ENCODE assay signal across 10 cellular contexts in genomic region chr10:97584060-97584797, GRCh38. TPM values are rescaled to one million over a fixed set of nuclear protein-coding genes. Genes with fewer than 3 reads are reported as not detected.
A peak's percentile ranks its signal among the peaks of the same experiment; 100 is the strongest.
DNase-seq lines count a peak whose midpoint lies in the region; ATAC-seq, FAIRE-seq and TF ChIP-seq lines count a peak whose summit lies in the region.
"Had no signal": no experiment of that assay in that cellular context is flagged by ENCODE, and none has a peak within 500 bp of the region (broad histone marks: within the 10 kb centered on the region; RNA-seq: fewer than 3 reads in every experiment).

Gene HOGA1 (plus strand): TSS chr10:97584389. CDS start chr10:97584704, 315 bp downstream.

- no peaks in the 10 kb centered on the region for H3K9me3 ChIP-seq in RWPE2 (ENCODE audit: severe bottlenecking)
- H3K9me3 ChIP-seq in osteoblast (ENCODE audit: low read depth, low read length), result no peaks in the 10 kb centered on the region

- H2AFZ ChIP-seq in osteoblast (ENCODE audit: low read length), result peak within 1 kb of the TSS; percentile 75

- H3K27ac Mint-ChIP-seq in activated naive CD4-positive, alpha-beta T cell treated with anti-CD3 and anti-CD28 coated beads for 36 hours, result no peak within 1 kb of the TSS
- H3K27ac Mint-ChIP-seq: CD4-positive, CD25-positive, alpha-beta regulatory T cell had no signal

- TF ChIP-seq CTCF in 22Rv1 (IDR thresholded peaks at IDR 0.05) (no peak), RWPE2 (IDR thresholded peaks at IDR 0.05; ENCODE audit: poor library complexity, severe bottlenecking) (no peak), osteoblast (IDR thresholded peaks at IDR 0.05; ENCODE audit: extremely low read depth, low read depth, low read length) (no peak)

- H3K4me1 Mint-ChIP-seq in activated naive CD4-positive, alpha-beta T cell treated with anti-CD3 and anti-CD28 coated beads for 36 hours (ENCODE audit: low read depth), result no peaks in the 10 kb centered on the region
- H3K4me1 Mint-ChIP-seq: CD4-positive, CD25-positive, alpha-beta regulatory T cell had no signal

- no peak within 1 kb of the TSS for H3K4me3 ChIP-seq in RWPE2 (ENCODE audit: severe bottlenecking)
- H3K4me3 ChIP-seq in osteoblast (ENCODE audit: insufficient read depth, low read length), result peak within 1 kb of the TSS; percentile 30

- intact Hi-C loops in activated naive CD4-positive, alpha-beta T cell treated with anti-CD3 and anti-CD28 coated beads for 36 hours (cut with micrococcal nuclease), result no loop called here

- H3K27ac ChIP-seq in 22Rv1, result peak within 1 kb of the TSS; percentile 48
- peak within 1 kb of the TSS; percentile 19 for H3K27ac ChIP-seq in RWPE2 (ENCODE audit: poor library complexity, severe bottlenecking)
- peak within 1 kb of the TSS; percentile 36 for H3K27ac ChIP-seq in osteoblast (ENCODE audit: low read depth, low read length)
- H3K27ac ChIP-seq: VCaP had no signal

- H4K20me1 ChIP-seq in osteoblast (ENCODE audit: insufficient read depth, low read length), result no peaks in the 10 kb centered on the region

- H3K36me3 ChIP-seq in RWPE2 (ENCODE audit: low read depth) (no peaks in the 10 kb centered on the region), osteoblast (ENCODE audit: insufficient read depth, low read length) (no peaks in the 10 kb centered on the region)

- peaks cover 8% of the 10 kb centered on the region for H3K4me1 ChIP-seq in RWPE2 (ENCODE audit: insufficient read depth, poor library complexity, severe bottlenecking)
- H3K4me1 ChIP-seq in osteoblast (ENCODE audit: insufficient read depth, low read length), result peaks cover 10% of the 10 kb centered on the region

- no peaks in the 10 kb centered on the region for H3K79me2 ChIP-seq in osteoblast (ENCODE audit: insufficient read depth, low read length)

- FAIRE-seq in H54 (lab: Jason Lieb, UNC), result peak; percentile 90

- H3K9me3 Mint-ChIP-seq in activated naive CD4-positive, alpha-beta T cell treated with anti-CD3 and anti-CD28 coated beads for 36 hours, result no peaks in the 10 kb centered on the region
- H3K9me3 Mint-ChIP-seq: CD4-positive, CD25-positive, alpha-beta regulatory T cell had no signal

- H3K27me3 Mint-ChIP-seq in activated naive CD4-positive, alpha-beta T cell treated with anti-CD3 and anti-CD28 coated beads for 36 hours (ENCODE audit: low read depth), result no peaks in the 10 kb centered on the region
- H3K27me3 Mint-ChIP-seq: CD4-positive, CD25-positive, alpha-beta regulatory T cell had no signal

- DNase-seq in H54 (ENCODE audit: insufficient read length, low spot score), result peak; percentile 97
- peak; percentile 90 for DNase-seq in RWPE2 (ENCODE audit: low spot score)
- peak; percentile 65 for DNase-seq in fibroblast of the conjunctiva (ENCODE audit: low read depth)
- peak; percentile 98 for DNase-seq in osteoblast (ENCODE audit: insufficient read length, low spot score, missing footprints)
- no peak for DNase-seq in activated naive CD4-positive, alpha-beta T cell treated with anti-CD3 and anti-CD28 coated beads for 36 hours
- no peak for DNase-seq in KG1 (lab: John Stamatoyannopoulos, UW)
- no peak for DNase-seq in activated CD4-positive, CD25-positive, alpha-beta regulatory T cell treated with anti-CD3 and anti-CD28 coated beads, Interleukin-2, amount 50 U/mL, for 72 hours
- DNase-seq: CD4-positive, CD25-positive, alpha-beta regulatory T cell had no signal

- no peaks in the 10 kb centered on the region for H3K36me3 Mint-ChIP-seq in activated naive CD4-positive, alpha-beta T cell treated with anti-CD3 and anti-CD28 coated beads for 36 hours (ENCODE audit: low read depth)
- H3K36me3 Mint-ChIP-seq: CD4-positive, CD25-positive, alpha-beta regulatory T cell had no signal

- no peak within 1 kb of the TSS for H3K4me3 Mint-ChIP-seq in activated naive CD4-positive, alpha-beta T cell treated with anti-CD3 and anti-CD28 coated beads for 36 hours
- H3K4me3 Mint-ChIP-seq: CD4-positive, CD25-positive, alpha-beta regulatory T cell had no signal

- peak within 1 kb of the TSS; percentile 60 for H3K4me2 ChIP-seq in osteoblast (ENCODE audit: insufficient read depth, low read length)

- H3K27me3 ChIP-seq in RWPE2 (ENCODE audit: insufficient read depth, poor library complexity, severe bottlenecking) (no peaks in the 10 kb centered on the region), osteoblast (ENCODE audit: insufficient read depth, low read length) (no peaks in the 10 kb centered on the region)

- peak; percentile 97 for ATAC-seq in RWPE2 (ENCODE audit: low read depth)

- 0 out of 2 replicates have a peak, but pooled peaks have one; percentile 23 for TF ChIP-seq POLR2A in H54 (IDR thresholded peaks at IDR 0.05; ENCODE audit: low read depth, low read length)

- CTCF ChIA-PET in activated naive CD4-positive, alpha-beta T cell treated with anti-CD3 and anti-CD28 coated beads for 36 hours (lab: Charles Lee), result interaction anchor here (0.5 to 1.1 kb wide), 5 partner anchors 9 to 1214 kb away, joined by 3 to 4 read pairs (median 3); no protein-coding TSS in a partner anchor

RNA-seq across cellular contexts. Expression of gene HOGA1, which starts in this region (rescaled TPM):
- total RNA-seq in osteoblast, result 1.4 and 2.7 TPM in 2 replicates
- total RNA-seq in activated naive CD4-positive, alpha-beta T cell treated with anti-CD3 and anti-CD28 coated beads for 36 hours, result not detected
- total RNA-seq: CD4-positive, CD25-positive, alpha-beta regulatory T cell had no signal

Comparison
In these comparisons a context has a peak if more than half of its experiments do, and no peak if none do; other contexts are left out.
1. DNase-seq: peak in H54 (single experiment), RWPE2 (single experiment), fibroblast of the conjunctiva (single experiment) and osteoblast (single experiment); none in activated naive CD4-positive, alpha-beta T cell treated with anti-CD3 and anti-CD28 coated beads for 36 hours (single experiment), KG1 (single experiment) and activated CD4-positive, CD25-positive, alpha-beta regulatory T cell treated with anti-CD3 and anti-CD28 coated beads, Interleukin-2, amount 50 U/mL, for 72 hours (single experiment).
2. Peak in every context shown above with its lines, with median percentiles within 50 percentile points of each other: H3K27ac ChIP-seq.